1 cellular context compared by ENCODE assay signal in genomic region chr18:9914584-9915290, GRCh38.
TF ChIP-seq lines count a peak whose summit lies in the region.

No MANE protein-coding gene starts in this region.

TF ChIP-seq in HEK293, 187 proteins besides CTCF, POLR2A, EP300 and RAD21 (continued from another document and continues in another):
- no peak for TF ChIP-seq PRDM2 (tag by site-specific recombination; IDR thresholded peaks at IDR 0.05; ENCODE audit: borderline replicate concordance)
- TF ChIP-seq ZNF521 (tag by site-specific recombination; IDR thresholded peaks at IDR 0.05), result no peak
- no peak for TF ChIP-seq ZNF558 (tag by site-specific recombination; IDR thresholded peaks at IDR 0.05)
- no peak for TF ChIP-seq TSHZ1 (tag by site-specific recombination; IDR thresholded peaks at IDR 0.05; ENCODE audit: borderline replicate concordance)
- no peak for TF ChIP-seq ZNF585B (tag by site-specific recombination; IDR thresholded peaks at IDR 0.05)
- no peak for TF ChIP-seq KLF7 (tag by site-specific recombination; IDR thresholded peaks at IDR 0.05; ENCODE audit: borderline replicate concordance)
- TF ChIP-seq ZBTB49 (tag by site-specific recombination; IDR thresholded peaks at IDR 0.05; ENCODE audit: low read depth), result no peak
- peak; percentile 27; the same call in 1 of the 2 replicates for TF ChIP-seq PRDM10 (tag by site-specific recombination; IDR thresholded peaks at IDR 0.05)
- no peak for TF ChIP-seq ZNF548 (tag by site-specific recombination; IDR thresholded peaks at IDR 0.05)
- no peak for TF ChIP-seq ZNF140 (tag by site-specific recombination; IDR thresholded peaks at IDR 0.05)
- TF ChIP-seq OVOL3 (tag by site-specific recombination; IDR thresholded peaks at IDR 0.05), result no peak
- TF ChIP-seq PRDM1 (tag by site-specific recombination; IDR thresholded peaks at IDR 0.05), result no peak
- no peak for TF ChIP-seq ZNF221 (tag by site-specific recombination; IDR thresholded peaks at IDR 0.05; ENCODE audit: borderline replicate concordance)
- 0 out of 2 replicates have a peak, but pooled peaks have one; percentile 9 for TF ChIP-seq ZNF664 (tag by site-specific recombination; IDR thresholded peaks at IDR 0.05)
- TF ChIP-seq ZNF561 (tag by site-specific recombination; IDR thresholded peaks at IDR 0.05; ENCODE audit: borderline replicate concordance), result 0 out of 2 replicates have a peak, but pooled peaks have one; percentile 22
- no peak for TF ChIP-seq MEIS1 (CRISPR knock-in tag; IDR thresholded peaks at IDR 0.05; ENCODE audit: borderline replicate concordance)
- TF ChIP-seq ZNF398 (tag by site-specific recombination; IDR thresholded peaks at IDR 0.05), result 0 out of 2 replicates have a peak, but pooled peaks have one; percentile 30
- TF ChIP-seq ZNF600 (tag by site-specific recombination; IDR thresholded peaks at IDR 0.05), result no peak
- peak; percentile 63 for TF ChIP-seq PRDM6 (tag by site-specific recombination; IDR thresholded peaks at IDR 0.05)
- no peak for TF ChIP-seq ZNF48 (tag by site-specific recombination; IDR thresholded peaks at IDR 0.05)
- TF ChIP-seq ZNF416 (tag by site-specific recombination; IDR thresholded peaks at IDR 0.05), result no peak
- TF ChIP-seq ZNF394 (tag by site-specific recombination; IDR thresholded peaks at IDR 0.05; ENCODE audit: borderline replicate concordance), result no peak
- TF ChIP-seq HOXA7 (CRISPR knock-in tag; IDR thresholded peaks at IDR 0.05; ENCODE audit: borderline replicate concordance), result no peak
- TF ChIP-seq ZBTB21 (tag by site-specific recombination; IDR thresholded peaks at IDR 0.05), result no peak
- peak; percentile 56 for TF ChIP-seq SP7 (tag by site-specific recombination; IDR thresholded peaks at IDR 0.05)
- TF ChIP-seq ZNF621 (tag by site-specific recombination; IDR thresholded peaks at IDR 0.05), result no peak
- TF ChIP-seq ZNF366 (tag by site-specific recombination; conservative IDR thresholded peaks at IDR 0.05), result no peak
- no peak for TF ChIP-seq BCL11A (tag by site-specific recombination; IDR thresholded peaks at IDR 0.05; ENCODE audit: low read depth)
- TF ChIP-seq ZNF501 (tag by site-specific recombination; IDR thresholded peaks at IDR 0.05), result peak; percentile 59; the same call in 1 of the 2 replicates
- TF ChIP-seq REPIN1 (tag by site-specific recombination; IDR thresholded peaks at IDR 0.05; ENCODE audit: low read depth), result no peak
- no peak for TF ChIP-seq ZBTB44 (tag by site-specific recombination; IDR thresholded peaks at IDR 0.05)
- TF ChIP-seq SETDB1 (IDR thresholded peaks at IDR 0.05; ENCODE audit: insufficient read length, low read length), result no peak
- no peak for TF ChIP-seq ZBTB6 (tag by site-specific recombination; IDR thresholded peaks at IDR 0.05)
- no peak for TF ChIP-seq ZNF248 (tag by site-specific recombination; IDR thresholded peaks at IDR 0.05)
- TF ChIP-seq ZNF701 (tag by site-specific recombination; IDR thresholded peaks at IDR 0.05), result no peak
- peak; percentile 81 for TF ChIP-seq GLIS1 (tag by site-specific recombination; IDR thresholded peaks at IDR 0.05)
- peak; percentile 52; the same call in 1 of the 2 replicates for TF ChIP-seq ZEB2 (tag by site-specific recombination; IDR thresholded peaks at IDR 0.05)
